In genomic region chr16:28526201-28527099, GRCh38 we compare ENCODE assay signal across 1 cellular context.
TF ChIP-seq lines count a peak whose summit lies in the region.

No MANE protein-coding gene starts in this region.

TF ChIP-seq in HepG2, 621 proteins besides CTCF, POLR2A, EP300 and RAD21 (continued from another document and continues in another):
- TF ChIP-seq, protein P1, sequence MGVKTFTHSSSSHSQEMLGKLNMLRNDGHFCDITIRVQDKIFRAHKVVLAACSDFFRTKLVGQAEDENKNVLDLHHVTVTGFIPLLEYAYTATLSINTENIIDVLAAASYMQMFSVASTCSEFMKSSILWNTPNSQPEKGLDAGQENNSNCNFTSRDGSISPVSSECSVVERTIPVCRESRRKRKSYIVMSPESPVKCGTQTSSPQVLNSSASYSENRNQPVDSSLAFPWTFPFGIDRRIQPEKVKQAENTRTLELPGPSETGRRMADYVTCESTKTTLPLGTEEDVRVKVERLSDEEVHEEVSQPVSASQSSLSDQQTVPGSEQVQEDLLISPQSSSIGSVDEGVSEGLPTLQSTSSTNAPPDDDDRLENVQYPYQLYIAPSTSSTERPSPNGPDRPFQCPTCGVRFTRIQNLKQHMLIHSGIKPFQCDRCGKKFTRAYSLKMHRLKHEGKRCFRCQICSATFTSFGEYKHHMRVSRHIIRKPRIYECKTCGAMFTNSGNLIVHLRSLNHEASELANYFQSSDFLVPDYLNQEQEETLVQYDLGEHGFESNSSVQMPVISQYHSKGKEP (CRISPR knock-in tag; IDR thresholded peaks at IDR 0.05) = no peak
- TF ChIP-seq JDP2 (CRISPR knock-in tag; IDR thresholded peaks at IDR 0.05; ENCODE audit: borderline replicate concordance) (no peak), CREB1 (IDR thresholded peaks at IDR 0.05) (peak; percentile 7; the same call in 1 of the 2 replicates), CREB1 (CRISPR knock-in tag; IDR thresholded peaks at IDR 0.05) (peak; percentile 80), ZZZ3 (CRISPR knock-in tag; IDR thresholded peaks at IDR 0.05; ENCODE audit: borderline replicate concordance) (no peak), SNAPC2 (CRISPR knock-in tag; IDR thresholded peaks at IDR 0.05) (peak; percentile 93; the same call in 1 of the 2 replicates), ZBTB7B (CRISPR knock-in tag; IDR thresholded peaks at IDR 0.05) (peak; percentile 88; the same call in 1 of the 2 replicates), RBM22 (optimal IDR thresholded peaks at IDR 0.05; ENCODE audit: low read length) (no peak), DNMT3B (CRISPR knock-in tag; conservative IDR thresholded peaks at IDR 0.05) (0 out of 2 replicates have a peak, but pooled peaks have one; percentile 51), RBM39 (IDR thresholded peaks at IDR 0.05; ENCODE audit: low read depth, low read length, poor library complexity, severe bottlenecking) (no peak), SPEN (CRISPR knock-in tag; IDR thresholded peaks at IDR 0.05; ENCODE audit: low read depth) (peak; percentile 89), ATF1 (CRISPR knock-in tag; IDR thresholded peaks at IDR 0.05) (peak; percentile 25; the same call in 1 of the 2 replicates), HOXA5 (CRISPR knock-in tag; IDR thresholded peaks at IDR 0.05) (peak; percentile 87; the same call in 1 of the 2 replicates), ZNF556 (CRISPR knock-in tag; IDR thresholded peaks at IDR 0.05; ENCODE audit: borderline replicate concordance) (peak; percentile 82; the same call in 1 of the 2 replicates), ZBTB14 (CRISPR knock-in tag; IDR thresholded peaks at IDR 0.05) (no peak), ZNF530 (CRISPR knock-in tag; IDR thresholded peaks at IDR 0.05; ENCODE audit: low read depth) (no peak), FOXK1 (CRISPR knock-in tag; IDR thresholded peaks at IDR 0.05; ENCODE audit: borderline replicate concordance, low read depth) (no peak), PRDM15 (CRISPR knock-in tag; IDR thresholded peaks at IDR 0.05) (no peak), U2AF2 (IDR thresholded peaks at IDR 0.05; ENCODE audit: low read depth, low read length) (no peak), ISL2 (CRISPR knock-in tag; IDR thresholded peaks at IDR 0.05) (peak; percentile 94), ZNF432 (CRISPR knock-in tag; IDR thresholded peaks at IDR 0.05; ENCODE audit: borderline replicate concordance) (no peak), ASH2L (IDR thresholded peaks at IDR 0.05; ENCODE audit: insufficient read length, low read depth, low read length) (peak; percentile 95), KDM5B (CRISPR knock-in tag; IDR thresholded peaks at IDR 0.05; ENCODE audit: borderline replicate concordance) (0 out of 2 replicates have a peak, but pooled peaks have one; percentile 15), HOXA3 (CRISPR knock-in tag; IDR thresholded peaks at IDR 0.05) (peak; percentile 82), EZH2 (conservative IDR thresholded peaks at IDR 0.05; ENCODE audit: low read depth, low read length) (no peak), CAMTA2 (CRISPR knock-in tag; IDR thresholded peaks at IDR 0.05; ENCODE audit: borderline replicate concordance) (no peak), NFE2L1 (CRISPR knock-in tag; IDR thresholded peaks at IDR 0.05; ENCODE audit: borderline replicate concordance) (no peak), KDM1A (CRISPR knock-in tag; IDR thresholded peaks at IDR 0.05) (peak; percentile 72; the same call in 1 of the 2 replicates), SSRP1 (CRISPR knock-in tag; IDR thresholded peaks at IDR 0.05) (peak; percentile 81; the same call in 1 of the 2 replicates), ZNF607 (CRISPR knock-in tag; IDR thresholded peaks at IDR 0.05; ENCODE audit: borderline replicate concordance) (peak; percentile 72; the same call in 1 of the 2 replicates), ZNF772 (CRISPR knock-in tag; IDR thresholded peaks at IDR 0.05) (peak; percentile 74; the same call in 1 of the 2 replicates), KDM4B (CRISPR knock-in tag; IDR thresholded peaks at IDR 0.05) (peak; percentile 77), SATB2 (CRISPR knock-in tag; IDR thresholded peaks at IDR 0.05) (no peak), PRMT3 (CRISPR knock-in tag; IDR thresholded peaks at IDR 0.05; ENCODE audit: borderline replicate concordance, low read depth) (no peak)
- TF ChIP-seq, protein P2, sequence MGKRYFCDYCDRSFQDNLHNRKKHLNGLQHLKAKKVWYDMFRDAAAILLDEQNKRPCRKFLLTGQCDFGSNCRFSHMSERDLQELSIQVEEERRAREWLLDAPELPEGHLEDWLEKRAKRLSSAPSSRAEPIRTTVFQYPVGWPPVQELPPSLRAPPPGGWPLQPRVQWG (CRISPR knock-in tag; IDR thresholded peaks at IDR 0.05; ENCODE audit: borderline replicate concordance, low read depth) = no peak
- TF ChIP-seq, protein P3, sequence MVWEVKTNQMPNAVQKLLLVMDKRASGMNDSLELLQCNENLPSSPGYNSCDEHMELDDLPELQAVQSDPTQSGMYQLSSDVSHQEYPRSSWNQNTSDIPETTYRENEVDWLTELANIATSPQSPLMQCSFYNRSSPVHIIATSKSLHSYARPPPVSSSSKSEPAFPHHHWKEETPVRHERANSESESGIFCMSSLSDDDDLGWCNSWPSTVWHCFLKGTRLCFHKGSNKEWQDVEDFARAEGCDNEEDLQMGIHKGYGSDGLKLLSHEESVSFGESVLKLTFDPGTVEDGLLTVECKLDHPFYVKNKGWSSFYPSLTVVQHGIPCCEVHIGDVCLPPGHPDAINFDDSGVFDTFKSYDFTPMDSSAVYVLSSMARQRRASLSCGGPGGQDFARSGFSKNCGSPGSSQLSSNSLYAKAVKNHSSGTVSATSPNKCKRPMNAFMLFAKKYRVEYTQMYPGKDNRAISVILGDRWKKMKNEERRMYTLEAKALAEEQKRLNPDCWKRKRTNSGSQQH (CRISPR knock-in tag; IDR thresholded peaks at IDR 0.05; ENCODE audit: low read depth) = no peak
- TF ChIP-seq, protein P4, sequence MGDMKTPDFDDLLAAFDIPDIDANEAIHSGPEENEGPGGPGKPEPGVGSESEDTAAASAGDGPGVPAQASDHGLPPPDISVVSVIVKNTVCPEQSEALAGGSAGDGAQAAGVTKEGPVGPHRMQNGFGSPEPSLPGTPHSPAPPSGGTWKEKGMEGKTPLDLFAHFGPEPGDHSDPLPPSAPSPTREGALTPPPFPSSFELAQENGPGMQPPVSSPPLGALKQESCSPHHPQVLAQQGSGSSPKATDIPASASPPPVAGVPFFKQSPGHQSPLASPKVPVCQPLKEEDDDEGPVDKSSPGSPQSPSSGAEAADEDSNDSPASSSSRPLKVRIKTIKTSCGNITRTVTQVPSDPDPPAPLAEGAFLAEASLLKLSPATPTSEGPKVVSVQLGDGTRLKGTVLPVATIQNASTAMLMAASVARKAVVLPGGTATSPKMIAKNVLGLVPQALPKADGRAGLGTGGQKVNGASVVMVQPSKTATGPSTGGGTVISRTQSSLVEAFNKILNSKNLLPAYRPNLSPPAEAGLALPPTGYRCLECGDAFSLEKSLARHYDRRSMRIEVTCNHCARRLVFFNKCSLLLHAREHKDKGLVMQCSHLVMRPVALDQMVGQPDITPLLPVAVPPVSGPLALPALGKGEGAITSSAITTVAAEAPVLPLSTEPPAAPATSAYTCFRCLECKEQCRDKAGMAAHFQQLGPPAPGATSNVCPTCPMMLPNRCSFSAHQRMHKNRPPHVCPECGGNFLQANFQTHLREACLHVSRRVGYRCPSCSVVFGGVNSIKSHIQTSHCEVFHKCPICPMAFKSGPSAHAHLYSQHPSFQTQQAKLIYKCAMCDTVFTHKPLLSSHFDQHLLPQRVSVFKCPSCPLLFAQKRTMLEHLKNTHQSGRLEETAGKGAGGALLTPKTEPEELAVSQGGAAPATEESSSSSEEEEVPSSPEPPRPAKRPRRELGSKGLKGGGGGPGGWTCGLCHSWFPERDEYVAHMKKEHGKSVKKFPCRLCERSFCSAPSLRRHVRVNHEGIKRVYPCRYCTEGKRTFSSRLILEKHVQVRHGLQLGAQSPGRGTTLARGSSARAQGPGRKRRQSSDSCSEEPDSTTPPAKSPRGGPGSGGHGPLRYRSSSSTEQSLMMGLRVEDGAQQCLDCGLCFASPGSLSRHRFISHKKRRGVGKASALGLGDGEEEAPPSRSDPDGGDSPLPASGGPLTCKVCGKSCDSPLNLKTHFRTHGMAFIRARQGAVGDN (CRISPR knock-in tag; IDR thresholded peaks at IDR 0.05) = no peak
- TF ChIP-seq, protein P5, sequence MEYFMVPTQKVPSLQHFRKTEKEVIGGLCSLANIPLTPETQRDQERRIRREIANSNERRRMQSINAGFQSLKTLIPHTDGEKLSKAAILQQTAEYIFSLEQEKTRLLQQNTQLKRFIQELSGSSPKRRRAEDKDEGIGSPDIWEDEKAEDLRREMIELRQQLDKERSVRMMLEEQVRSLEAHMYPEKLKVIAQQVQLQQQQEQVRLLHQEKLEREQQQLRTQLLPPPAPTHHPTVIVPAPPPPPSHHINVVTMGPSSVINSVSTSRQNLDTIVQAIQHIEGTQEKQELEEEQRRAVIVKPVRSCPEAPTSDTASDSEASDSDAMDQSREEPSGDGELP (IDR thresholded peaks at IDR 0.05; ENCODE audit: borderline replicate concordance, low read depth) = peak; percentile 92; the same call in 1 of the 2 replicates
- TF ChIP-seq, protein P6, sequence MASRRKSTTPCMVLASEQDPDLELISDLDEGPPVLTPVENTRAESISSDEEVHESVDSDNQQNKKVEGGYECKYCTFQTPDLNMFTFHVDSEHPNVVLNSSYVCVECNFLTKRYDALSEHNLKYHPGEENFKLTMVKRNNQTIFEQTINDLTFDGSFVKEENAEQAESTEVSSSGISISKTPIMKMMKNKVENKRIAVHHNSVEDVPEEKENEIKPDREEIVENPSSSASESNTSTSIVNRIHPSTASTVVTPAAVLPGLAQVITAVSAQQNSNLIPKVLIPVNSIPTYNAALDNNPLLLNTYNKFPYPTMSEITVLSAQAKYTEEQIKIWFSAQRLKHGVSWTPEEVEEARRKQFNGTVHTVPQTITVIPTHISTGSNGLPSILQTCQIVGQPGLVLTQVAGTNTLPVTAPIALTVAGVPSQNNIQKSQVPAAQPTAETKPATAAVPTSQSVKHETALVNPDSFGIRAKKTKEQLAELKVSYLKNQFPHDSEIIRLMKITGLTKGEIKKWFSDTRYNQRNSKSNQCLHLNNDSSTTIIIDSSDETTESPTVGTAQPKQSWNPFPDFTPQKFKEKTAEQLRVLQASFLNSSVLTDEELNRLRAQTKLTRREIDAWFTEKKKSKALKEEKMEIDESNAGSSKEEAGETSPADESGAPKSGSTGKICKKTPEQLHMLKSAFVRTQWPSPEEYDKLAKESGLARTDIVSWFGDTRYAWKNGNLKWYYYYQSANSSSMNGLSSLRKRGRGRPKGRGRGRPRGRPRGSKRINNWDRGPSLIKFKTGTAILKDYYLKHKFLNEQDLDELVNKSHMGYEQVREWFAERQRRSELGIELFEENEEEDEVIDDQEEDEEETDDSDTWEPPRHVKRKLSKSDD (CRISPR knock-in tag; IDR thresholded peaks at IDR 0.05; ENCODE audit: low read depth) = no peak; the same call in 1 of the 2 replicates
- TF ChIP-seq, protein P7, sequence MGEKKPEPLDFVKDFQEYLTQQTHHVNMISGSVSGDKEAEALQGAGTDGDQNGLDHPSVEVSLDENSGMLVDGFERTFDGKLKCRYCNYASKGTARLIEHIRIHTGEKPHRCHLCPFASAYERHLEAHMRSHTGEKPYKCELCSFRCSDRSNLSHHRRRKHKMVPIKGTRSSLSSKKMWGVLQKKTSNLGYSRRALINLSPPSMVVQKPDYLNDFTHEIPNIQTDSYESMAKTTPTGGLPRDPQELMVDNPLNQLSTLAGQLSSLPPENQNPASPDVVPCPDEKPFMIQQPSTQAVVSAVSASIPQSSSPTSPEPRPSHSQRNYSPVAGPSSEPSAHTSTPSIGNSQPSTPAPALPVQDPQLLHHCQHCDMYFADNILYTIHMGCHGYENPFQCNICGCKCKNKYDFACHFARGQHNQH (CRISPR knock-in tag; IDR thresholded peaks at IDR 0.05) = peak; percentile 87
